38 cellular contexts compared by ENCODE assay signal in genomic region chr22:47817380-47817779, GRCh38.
"Had no signal": no experiment of that assay in that cellular context is flagged by ENCODE, and none has a peak within 500 bp of the region (broad histone marks: within the 10 kb centered on the region; RNA-seq: fewer than 3 reads in every experiment).

No MANE protein-coding gene starts in this region.

- DNase-seq: activated B cell treated with CpG ODN at 0.5 μM for 24 hours; activated CD4-positive, alpha-beta memory T cell treated with anti-CD3 and anti-CD28 coated beads, Interleukin-2, amount 10 ng/mL, durations not matched to agents 7 days and 5 days; activated CD4-positive, alpha-beta T cell treated with anti-CD3 and anti-CD28 coated beads for 1 hour; activated CD4-positive, alpha-beta T cell treated with anti-CD3 and anti-CD28 coated beads for 36 hours; activated CD4-positive, alpha-beta T cell treated with anti-CD3 and anti-CD28 coated beads for 48 hours; activated CD4-positive, alpha-beta T cell treated with anti-CD3 and anti-CD28 coated beads, Interleukin-2, amount 10 ng/mL, durations not matched to agents 7 days and 5 days; activated CD4-positive, alpha-beta T cell treated with anti-CD3 and anti-CD28 coated beads, Interleukin-2, amount 50 U/mL, for 48 hours; activated CD8-positive, alpha-beta T cell treated with anti-CD3 and anti-CD28 coated beads, Interleukin-2, amount 10 ng/mL, durations not matched to agents 7 days and 5 days; activated effector memory CD4-positive, alpha-beta T cell treated with Interleukin-2 at 50 U/mL for 16 hours; activated gamma-delta T cell; activated naive CD4-positive, alpha-beta T cell treated with anti-CD3 and anti-CD28 coated beads, Interleukin-2, amount 10 ng/mL, durations not matched to agents 7 days and 5 days; activated naive CD4-positive, alpha-beta T cell treated with Interleukin-2 at 50 U/mL for 16 hours; activated naive CD8-positive, alpha-beta T cell treated with anti-CD3 and anti-CD28 coated beads, Interleukin-2, amount 10 ng/mL, durations not matched to agents 7 days and 5 days; activated naive CD8-positive, alpha-beta T cell treated with anti-CD3 and anti-CD28 coated beads, Interleukin-2, amount 50 U/mL, for 24 hours; activated T-cell treated with anti-CD3 and anti-CD28 coated beads, Interleukin-2, amount 50 U/mL, for 24 hours; activated T-cell treated with anti-CD3 and anti-CD28 coated beads, Interleukin-2, amount 50 U/mL, for 48 hours; amygdala; aorta; body of pancreas; brain microvascular endothelial cell; caudate nucleus; cerebellar nuclear complex; SW 1271; T-helper 1 cell; T-helper 2 cell; T-helper 9 cell had no signal

- H3K36me3 ChIP-seq: brain microvascular endothelial cell, breast epithelium, cardiac muscle cell had no signal

- H3K27ac Mint-ChIP-seq: activated B cell treated with CpG ODN at 0.5 μM for 24 hours; activated CD4-positive, alpha-beta memory T cell treated with anti-CD3 and anti-CD28 coated beads, Interleukin-2, amount 10 ng/mL, durations not matched to agents 7 days and 5 days; activated CD4-positive, alpha-beta T cell treated with anti-CD3 and anti-CD28 coated beads for 36 hours; activated CD4-positive, alpha-beta T cell treated with anti-CD3 and anti-CD28 coated beads, Interleukin-2, amount 10 ng/mL, durations not matched to agents 7 days and 5 days; activated CD8-positive, alpha-beta T cell treated with anti-CD3 and anti-CD28 coated beads, Interleukin-2, amount 10 ng/mL, durations not matched to agents 7 days and 5 days; activated naive CD4-positive, alpha-beta T cell treated with anti-CD3 and anti-CD28 coated beads, Interleukin-2, amount 10 ng/mL, durations not matched to agents 7 days and 5 days; activated naive CD4-positive, alpha-beta T cell treated with anti-CD3 and anti-CD28 coated beads, Interleukin-2, amount 50 U/mL, for 24 hours; activated naive CD8-positive, alpha-beta T cell; activated naive CD8-positive, alpha-beta T cell treated with anti-CD3 and anti-CD28 coated beads, Interleukin-2, amount 10 ng/mL, durations not matched to agents 7 days and 5 days; activated naive CD8-positive, alpha-beta T cell treated with anti-CD3 and anti-CD28 coated beads, Interleukin-2, amount 50 U/mL, for 24 hours; activated T-cell treated with anti-CD3 and anti-CD28 coated beads, Interleukin-2, amount 50 U/mL, for 24 hours; activated T-helper 2 cell treated with anti-CD3 and anti-CD28 coated beads, Interferon-gamma antibody, Interleukin-2, Interleukin-4, amounts not matched to agents 10 μg/mL and 5 μg/mL and 100 μg/mL, durations not matched to agents 14 hours and 24 hours and 36 hours; T-helper 1 cell treated with Interleukin-12 subunit alpha and Interleukin-12 subunit beta and Interleukin-4 antibody, amounts not matched to agents 30 μg/mL and 1 μg/mL, for 36 hours; T-helper 2 cell treated with Interferon-gamma antibody and Interleukin-4, amounts not matched to agents 5 μg/mL and 100 μg/mL, for 36 hours had no signal

- FAIRE-seq: astrocyte, TTC549 had no signal

- H3K4me1 Mint-ChIP-seq: activated B cell treated with CpG ODN at 0.5 μM for 24 hours; activated CD4-positive, alpha-beta memory T cell treated with anti-CD3 and anti-CD28 coated beads, Interleukin-2, amount 10 ng/mL, durations not matched to agents 7 days and 5 days; activated CD4-positive, alpha-beta T cell treated with anti-CD3 and anti-CD28 coated beads for 36 hours; activated CD4-positive, alpha-beta T cell treated with anti-CD3 and anti-CD28 coated beads, Interleukin-2, amount 10 ng/mL, durations not matched to agents 7 days and 5 days; activated naive CD4-positive, alpha-beta T cell treated with anti-CD3 and anti-CD28 coated beads, Interleukin-2, amount 10 ng/mL, durations not matched to agents 7 days and 5 days; activated naive CD4-positive, alpha-beta T cell treated with anti-CD3 and anti-CD28 coated beads, Interleukin-2, amount 50 U/mL, for 24 hours; activated naive CD8-positive, alpha-beta T cell treated with anti-CD3 and anti-CD28 coated beads, Interleukin-2, amount 50 U/mL, for 24 hours; central memory CD8-positive, alpha-beta T cell had no signal

- H3K4me3 ChIP-seq: body of pancreas, breast epithelium, cardiac muscle cell had no signal

- H3K4me1 ChIP-seq: body of pancreas, breast epithelium had no signal

- H3K9me3 ChIP-seq: body of pancreas, breast epithelium had no signal

- ATAC-seq: activated CD4-positive, alpha-beta T cell treated with anti-CD3 and anti-CD28 coated beads for 36 hours; activated CD4-positive, CD25-positive, alpha-beta regulatory T cell treated with anti-CD3 and anti-CD28 coated beads, Interleukin-2, amount 50 U/mL, for 24 hours; activated CD8-positive, alpha-beta T cell treated with anti-CD3 and anti-CD28 coated beads, Interleukin-2, amount 10 ng/mL, durations not matched to agents 7 days and 5 days; activated naive CD8-positive, alpha-beta T cell treated with anti-CD3 and anti-CD28 coated beads, Interleukin-2, amount 50 U/mL, for 24 hours; body of pancreas had no signal

- H3K4me3 Mint-ChIP-seq: activated B cell treated with CpG ODN at 0.5 μM for 24 hours; activated CD4-positive, alpha-beta memory T cell treated with anti-CD3 and anti-CD28 coated beads, Interleukin-2, amount 10 ng/mL, durations not matched to agents 7 days and 5 days; activated CD4-positive, alpha-beta T cell treated with anti-CD3 and anti-CD28 coated beads for 36 hours; activated CD4-positive, alpha-beta T cell treated with anti-CD3 and anti-CD28 coated beads, Interleukin-2, amount 10 ng/mL, durations not matched to agents 7 days and 5 days; activated CD8-positive, alpha-beta T cell treated with anti-CD3 and anti-CD28 coated beads, Interleukin-2, amount 10 ng/mL, durations not matched to agents 7 days and 5 days; activated naive CD4-positive, alpha-beta T cell treated with anti-CD3 and anti-CD28 coated beads, Interleukin-2, amount 10 ng/mL, durations not matched to agents 7 days and 5 days; activated naive CD4-positive, alpha-beta T cell treated with anti-CD3 and anti-CD28 coated beads, Interleukin-2, amount 50 U/mL, for 24 hours; activated naive CD8-positive, alpha-beta T cell; activated naive CD8-positive, alpha-beta T cell treated with anti-CD3 and anti-CD28 coated beads, Interleukin-2, amount 10 ng/mL, durations not matched to agents 7 days and 5 days; activated naive CD8-positive, alpha-beta T cell treated with anti-CD3 and anti-CD28 coated beads, Interleukin-2, amount 50 U/mL, for 24 hours; activated T-cell treated with anti-CD3 and anti-CD28 coated beads, Interleukin-2, amount 50 U/mL, for 24 hours; central memory CD8-positive, alpha-beta T cell; T-helper 1 cell treated with Interleukin-12 subunit alpha and Interleukin-12 subunit beta and Interleukin-4 antibody, amounts not matched to agents 30 μg/mL and 1 μg/mL, for 36 hours; T-helper 2 cell treated with Interferon-gamma antibody and Interleukin-4, amounts not matched to agents 5 μg/mL and 100 μg/mL, for 36 hours had no signal

- H3K27ac ChIP-seq: body of pancreas, brain microvascular endothelial cell, breast epithelium, cardiac muscle cell, VCaP had no signal

- H3K27me3 Mint-ChIP-seq: activated B cell treated with CpG ODN at 0.5 μM for 24 hours; activated CD4-positive, alpha-beta memory T cell treated with anti-CD3 and anti-CD28 coated beads, Interleukin-2, amount 10 ng/mL, durations not matched to agents 7 days and 5 days; activated CD4-positive, alpha-beta T cell treated with anti-CD3 and anti-CD28 coated beads, Interleukin-2, amount 10 ng/mL, durations not matched to agents 7 days and 5 days; activated naive CD4-positive, alpha-beta T cell treated with anti-CD3 and anti-CD28 coated beads, Interleukin-2, amount 10 ng/mL, durations not matched to agents 7 days and 5 days; activated naive CD8-positive, alpha-beta T cell treated with anti-CD3 and anti-CD28 coated beads, Interleukin-2, amount 10 ng/mL, durations not matched to agents 7 days and 5 days had no signal

- H3K36me3 Mint-ChIP-seq: activated naive CD4-positive, alpha-beta T cell treated with anti-CD3 and anti-CD28 coated beads, Interleukin-2, amount 10 ng/mL, durations not matched to agents 7 days and 5 days; activated naive CD4-positive, alpha-beta T cell treated with anti-CD3 and anti-CD28 coated beads, Interleukin-2, amount 50 U/mL, for 24 hours; activated naive CD8-positive, alpha-beta T cell; activated naive CD8-positive, alpha-beta T cell treated with anti-CD3 and anti-CD28 coated beads, Interleukin-2, amount 10 ng/mL, durations not matched to agents 7 days and 5 days had no signal

- H3K27me3 ChIP-seq: body of pancreas, brain microvascular endothelial cell, cardiac muscle cell had no signal

- H3K9me3 Mint-ChIP-seq: activated naive CD8-positive, alpha-beta T cell treated with anti-CD3 and anti-CD28 coated beads, Interleukin-2, amount 50 U/mL, for 24 hours had no signal
